Comparison of ENCODE assay signal across 16 cellular contexts in genomic region chr5:142175039-142175438, GRCh38.
A peak's percentile ranks its signal among the peaks of the same experiment; 100 is the strongest.
DNase-seq lines count a peak whose midpoint lies in the region; ATAC-seq lines count a peak whose summit lies in the region.
"Had no signal": no experiment of that assay in that cellular context is flagged by ENCODE, and none has a peak within 500 bp of the region (broad histone marks: within the 10 kb centered on the region; RNA-seq: fewer than 3 reads in every experiment).

No MANE protein-coding gene starts in this region.

- peak in 2 of 3 experiments; percentile 10 to 14 for DNase-seq in NCI-H1417 (lab: John Stamatoyannopoulos, UW)
- no peak for DNase-seq in NCI-H1417 treated with DMSO at 0.1 percent for 48 hours (lab: John Stamatoyannopoulos, UW)
- peak; percentile 58 for DNase-seq in LHCN-M2 (ENCODE audit: low read depth)
- DNase-seq in NCI-H69 (lab: John Stamatoyannopoulos, UW): peak; percentile 69
- peak; percentile 84 for DNase-seq in myocyte (ENCODE audit: low read depth)
- DNase-seq in Ammon's horn (ENCODE audit: low spot score): no peak
- no peak for DNase-seq in DMS153 (lab: John Stamatoyannopoulos, UW)
- DNase-seq: activated CD4-positive, CD25-positive, alpha-beta regulatory T cell; DMS53; naive thymus-derived CD4-positive, alpha-beta T cell; pancreas; stimulated activated CD4-positive, alpha-beta T cell treated with anti-CD3 and anti-CD28 coated beads, Interleukin-1b, Interleukin-23, amount 100 ng/mL, for 48 hours; stimulated activated naive CD8-positive, alpha-beta T cell treated with anti-CD3 and anti-CD28 coated beads, Interleukin-15, Interleukin-2, amounts not matched to agents 100 U/mL and 50 U/mL, for 24 hours; T-helper 9 cell had no signal

- no peak for ATAC-seq in GM21390 (IDR thresholded peaks at IDR 0.05; ENCODE audit: unreplicated experiment)
- ATAC-seq: GM12878; naive thymus-derived CD4-positive, alpha-beta T cell; pancreas; stimulated activated naive CD8-positive, alpha-beta T cell treated with anti-CD3 and anti-CD28 coated beads, Interleukin-15, Interleukin-2, amounts not matched to agents 100 U/mL and 50 U/mL, for 24 hours had no signal

Comparison
In these comparisons a context has a peak if more than half of its experiments do, and no peak if none do; other contexts are left out.
1. DNase-seq: peak in NCI-H1417 (2 of 3), LHCN-M2 (single experiment), NCI-H69 (single experiment) and myocyte (single experiment); none in NCI-H1417 treated with DMSO at 0.1 percent for 48 hours (single experiment), Ammon's horn (single experiment) and DMS153 (single experiment).